In the genomic region with DNA sequence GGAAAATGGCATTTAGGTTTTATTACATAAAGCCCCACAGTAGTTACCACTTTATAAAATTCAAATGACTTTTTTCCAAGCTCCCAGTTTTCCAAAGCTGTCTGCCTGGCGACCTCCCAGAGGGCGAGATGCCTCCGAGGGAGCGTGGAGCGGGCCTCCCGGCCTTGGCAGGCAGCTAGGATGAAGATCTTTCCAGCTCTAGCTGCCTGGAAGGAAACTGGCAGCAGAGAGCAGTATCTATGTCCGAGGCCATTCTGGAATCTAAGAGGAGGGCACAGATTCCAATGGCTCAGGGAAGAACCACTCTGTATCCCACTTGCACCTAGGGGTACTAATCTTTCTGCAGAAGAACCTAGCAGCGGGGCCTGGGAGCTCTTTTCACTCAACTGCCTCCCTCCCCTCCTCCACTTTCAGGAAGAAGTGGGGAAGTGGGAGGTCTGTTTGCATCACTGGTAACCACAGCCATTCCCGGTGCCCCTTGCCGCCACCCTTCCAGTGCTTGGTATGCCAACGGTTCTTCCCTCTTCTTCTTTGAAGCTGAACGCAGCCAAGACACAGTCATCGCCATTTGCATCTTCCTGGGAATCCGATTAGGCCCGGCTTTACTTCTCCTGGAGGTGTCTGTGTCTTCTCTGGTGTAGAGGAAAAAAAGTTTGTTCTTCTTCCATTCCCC, we compare ENCODE assay signal across 12 cellular contexts. TPM values are rescaled to one million over a fixed set of nuclear protein-coding genes. Genes with fewer than 3 reads are reported as not detected.
DNase-seq lines count a peak whose midpoint lies in the region; ATAC-seq and TF ChIP-seq lines count a peak whose summit lies in the region.
"Had no signal": no experiment of that assay in that cellular context is flagged by ENCODE, and none has a peak within 500 bp of the region (broad histone marks: within the 10 kb centered on the region; RNA-seq: fewer than 3 reads in every experiment).

No MANE protein-coding gene starts in this region.

- no peak overlapping the region for H3K4me2 ChIP-seq in H9 (ENCODE audit: insufficient read depth, insufficient read length, low read length)

- no peak overlapping the region for H3K9ac ChIP-seq in H9 (ENCODE audit: extremely low read depth, insufficient read length, low read length)

- H3K27me3 Mint-ChIP-seq in H9 (ENCODE audit: low read depth): no peaks in the 10 kb centered on the region; the same call in 1 of the 2 replicates
- no peaks in the 10 kb centered on the region for H3K27me3 Mint-ChIP-seq in mesothelial cell of epicardium (ENCODE audit: low read depth)

- H3K18ac ChIP-seq in H9 (ENCODE audit: insufficient read length, low read depth, low read length): no peak overlapping the region

- no peak overlapping the region for H2BK20ac ChIP-seq in H9 (ENCODE audit: low read depth, low read length, poor library complexity, severe bottlenecking)

- WGBS in H9 (ENCODE audit: extremely low coverage, insufficient read length, low lambda C conversion rate): no CpG with 5 or more reads among the region's 15 CpGs

- no peak overlapping the region for H2AK5ac ChIP-seq in H9 (ENCODE audit: insufficient read length, low read length)

- peaks cover 31 to 39% of the 10 kb centered on the region in 2 experiments for H3K4me1 Mint-ChIP-seq in H9
- peaks cover 4% of the 10 kb centered on the region for H3K4me1 Mint-ChIP-seq in mesothelial cell of epicardium

- no peak overlapping the region for H3K4ac ChIP-seq in H9 (ENCODE audit: low read depth, low read length)

- H3K27ac ChIP-seq in H9 (ENCODE audit: insufficient read length, low read depth, low read length) (no peak overlapping the region), gastrocnemius medialis (no peak overlapping the region)

- no peaks in the 10 kb centered on the region for H3K36me3 ChIP-seq in gastrocnemius medialis

- no peaks in the 10 kb centered on the region for H3K9me3 Mint-ChIP-seq in H9
- H3K9me3 Mint-ChIP-seq in mesothelial cell of epicardium: no peaks in the 10 kb centered on the region
- H3K9me3 Mint-ChIP-seq: activated naive CD4-positive, alpha-beta T cell treated with anti-CD3 and anti-CD28 coated beads for 36 hours; stimulated activated naive B cell treated with anti-CD40 and anti-IgM and Interleukin-4, amounts not matched to agents 10 μg/mL and 1 μg/mL and 100 μg/mL, for 72 hours had no signal

- H3K4me3 Mint-ChIP-seq in H9: no peak overlapping the region
- no peak overlapping the region for H3K4me3 Mint-ChIP-seq in mesothelial cell of epicardium
- H3K4me3 Mint-ChIP-seq: activated naive CD4-positive, alpha-beta T cell treated with anti-CD3 and anti-CD28 coated beads for 36 hours had no signal

- peaks cover 3% of the 10 kb centered on the region for H3K4me1 ChIP-seq in H9 (ENCODE audit: insufficient read depth, low read length)
- H3K4me1 ChIP-seq in gastrocnemius medialis: no peaks in the 10 kb centered on the region

- no peaks in the 10 kb centered on the region for H3K27me3 ChIP-seq in H9 (ENCODE audit: insufficient read depth, low read length)
- no peaks in the 10 kb centered on the region for H3K27me3 ChIP-seq in gastrocnemius medialis

- H3K9me3 ChIP-seq in H9 (ENCODE audit: control insufficient read depth, low read depth, low read length) (no peaks in the 10 kb centered on the region), gastrocnemius medialis (no peaks in the 10 kb centered on the region)

- no peaks in the 10 kb centered on the region for H3K79me1 ChIP-seq in H9 (ENCODE audit: insufficient read depth, low read depth, low read length, poor library complexity, severe bottlenecking)

- H2BK120ac ChIP-seq in H9 (ENCODE audit: low read depth, low read length, poor library complexity, severe bottlenecking): no peak overlapping the region

- peak in 1 of 2 donors; percentile 10 for TF ChIP-seq POLR2A in gastrocnemius medialis (IDR thresholded peaks at IDR 0.05)

- in situ Hi-C loops in gastrocnemius medialis (cut with MboI; ENCODE audit: low sequenced_read_pairs in 4 of 4): no loop called here

- no peak overlapping the region for H2AFZ ChIP-seq in H9 (ENCODE audit: low read length)

- no peaks in the 10 kb centered on the region for H3K79me2 ChIP-seq in H9 (ENCODE audit: insufficient read depth, low read length)

- H4K20me1 ChIP-seq in H9 (ENCODE audit: control insufficient read depth, insufficient read depth, insufficient read length): no peaks in the 10 kb centered on the region

- H2BK15ac ChIP-seq in H9 (ENCODE audit: low read depth, low read length): no peak overlapping the region

- no peak overlapping the region for H4K5ac ChIP-seq in H9 (ENCODE audit: insufficient read length, low read depth, low read length)

- no peak overlapping the region for H3K4me3 ChIP-seq in gastrocnemius medialis

- H3K23me2 ChIP-seq in H9 (ENCODE audit: insufficient read length, low read depth, low read length, poor library complexity, severe bottlenecking): no peaks in the 10 kb centered on the region

- H3K56ac ChIP-seq in H9 (ENCODE audit: insufficient read length, low read depth, low read length): no peak overlapping the region

- H3K23ac ChIP-seq in H9 (ENCODE audit: insufficient read length, low read depth, low read length): no peak overlapping the region

- no peak overlapping the region for H2BK12ac ChIP-seq in H9 (ENCODE audit: insufficient read length, low read depth, low read length)

- H3T11ph ChIP-seq in H9 (ENCODE audit: low read length): no peak overlapping the region

- intact Hi-C loops in cardiac septum (cut with DNase I) (no loop called here), gastrocnemius medialis (cut with DNase I; ENCODE audit: low total_unique reads) (no loop called here)

- no peak overlapping the region for H4K91ac ChIP-seq in H9 (ENCODE audit: insufficient read length, low read depth, low read length)

- H4K8ac ChIP-seq in H9 (replicated peaks; ENCODE audit: insufficient read length, low read depth, low read length): no peak overlapping the region

- H3K27ac Mint-ChIP-seq in H9 (peak overlapping the region; percentile 6 to 41 (median 8); a peak in 2 of 7 replicates), mesothelial cell of epicardium (no peak overlapping the region)
- H3K27ac Mint-ChIP-seq: activated naive CD4-positive, alpha-beta T cell treated with anti-CD3 and anti-CD28 coated beads for 36 hours; stimulated activated naive B cell treated with anti-CD40 and anti-IgM and Interleukin-4, amounts not matched to agents 10 μg/mL and 1 μg/mL and 100 μg/mL, for 72 hours had no signal

- no peak overlapping the region for H3K14ac ChIP-seq in H9 (ENCODE audit: insufficient read depth, low read length)

- ATAC-seq in gastrocnemius medialis (no peak), HG03025 (IDR thresholded peaks at IDR 0.05; ENCODE audit: low FRiP score, unreplicated experiment) (no peak)
- ATAC-seq: activated CD4-positive, CD25-positive, alpha-beta regulatory T cell treated with anti-CD3 and anti-CD28 coated beads, Interleukin-2, amount 50 U/mL, for 24 hours; HCT116 had no signal

- TF ChIP-seq CTCF in H9 (conservative IDR thresholded peaks at IDR 0.05): no peak
- TF ChIP-seq CTCF in gastrocnemius medialis (IDR thresholded peaks at IDR 0.05 in 4 of 5, conservative IDR thresholded peaks at IDR 0.05 in 1 of 5): no peak
- TF ChIP-seq CTCF in mesothelial cell of epicardium (IDR thresholded peaks at IDR 0.05; ENCODE audit: unreplicated experiment): no peak

- H2BK5ac ChIP-seq in H9 (ENCODE audit: insufficient read length, low read length): no peak overlapping the region

- peak; percentile 59 for DNase-seq in H9
- DNase-seq in SIG-M5 (lab: John Stamatoyannopoulos, UW): peak; percentile 10
- peak; percentile 86 for DNase-seq in cardiac septum (ENCODE audit: low spot score)
- DNase-seq in gastrocnemius medialis: peak; percentile 10 to 18
- DNase-seq in NCI-H146 (lab: John Stamatoyannopoulos, UW): no peak
- DNase-seq in mesothelial cell of epicardium (ENCODE audit: low spot score in 2 of 2, unreplicated experiment in 2 of 2): no peak
- DNase-seq: activated naive CD4-positive, alpha-beta T cell treated with anti-CD3 and anti-CD28 coated beads for 36 hours; dermis blood vessel endothelial cell; stimulated activated naive B cell treated with anti-CD40 and anti-IgM and Interleukin-4, amounts not matched to agents 10 μg/mL and 1 μg/mL and 100 μg/mL, for 72 hours had no signal

- no peaks in the 10 kb centered on the region; a peak in 1 of 7 replicates for H3K36me3 Mint-ChIP-seq in H9 (ENCODE audit: insufficient read depth in 1 of 3, low read depth in 3 of 3)
- no peaks in the 10 kb centered on the region for H3K36me3 Mint-ChIP-seq in mesothelial cell of epicardium
- H3K36me3 Mint-ChIP-seq: stimulated activated naive B cell treated with anti-CD40 and anti-IgM and Interleukin-4, amounts not matched to agents 10 μg/mL and 1 μg/mL and 100 μg/mL, for 72 hours had no signal

RNA-seq across cellular contexts. Expression of gene RBPJ, which starts 47.4 kb away (rescaled TPM):
- total RNA-seq in H9 (2021): 155 and 166 TPM in 2 replicates
- 38.2 TPM for total RNA-seq in cardiac septum
- 10 to 100 TPM; 22.8 to 73.3 (median 37.1) TPM for total RNA-seq in gastrocnemius medialis
- total RNA-seq in mesothelial cell of epicardium: 83.5 to 87.0 TPM (median 86.1 TPM) in 3 replicates

Comparison
In these comparisons a context has a peak if more than half of its experiments do, and no peak if none do; other contexts are left out.
1. DNase-seq: peak in H9 (single experiment), SIG-M5 (single experiment), cardiac septum (single experiment) and gastrocnemius medialis (2 of 2); none in NCI-H146 (single experiment) and mesothelial cell of epicardium (0 of 2).